In genomic region chr9:109893222-109893621, GRCh38 we compare ENCODE assay signal across 17 cellular contexts.
DNase-seq lines count a peak whose midpoint lies in the region; ATAC-seq and TF ChIP-seq lines count a peak whose summit lies in the region.
"Had no signal": no experiment of that assay in that cellular context is flagged by ENCODE, and none has a peak within 500 bp of the region (broad histone marks: within the 10 kb centered on the region; RNA-seq: fewer than 3 reads in every experiment).

No MANE protein-coding gene starts in this region.

- in situ Hi-C loops in astrocyte of the spinal cord (cut with HindIII; ENCODE audit: low sequenced_read_pairs), result no loop called here

- POLR2A ChIA-PET in SK-N-SH (lab: Yijun Ruan, JAX), result no interaction called here

- H3K4me3 Mint-ChIP-seq in T-helper 2 cell treated with Interferon-gamma antibody and Interleukin-4, amounts not matched to agents 5 μg/mL and 100 μg/mL, for 36 hours, result no peak overlapping the region

- no peak overlapping the region for H3K4me3 ChIP-seq in astrocyte of the spinal cord (ENCODE audit: low read depth, low read length)
- H3K4me3 ChIP-seq in SK-N-SH (ENCODE audit: low read depth in 2 of 2, low read length in 1 of 2), result no peak overlapping the region
- H3K4me3 ChIP-seq: spleen, thoracic aorta had no signal

- CTCF ChIA-PET in SK-N-SH (lab: Yijun Ruan, JAX), result interaction anchor here (1.2 to 1.4 kb wide), 3 partner anchors 10 to 260 kb away, joined by 3 to 13 read pairs (median 3); no protein-coding TSS in a partner anchor

- no peak overlapping the region for H3K9ac ChIP-seq in SK-N-SH

- H3K27ac Mint-ChIP-seq in T-helper 2 cell treated with Interferon-gamma antibody and Interleukin-4, amounts not matched to agents 5 μg/mL and 100 μg/mL, for 36 hours, result no peak overlapping the region

- peak overlapping the region in 1 of 2 experiments; percentile 80; a peak in 1 of 4 replicates for H3K27ac ChIP-seq in SK-N-SH (ENCODE audit: low read depth in 2 of 2, low read length in 1 of 2)
- H3K27ac ChIP-seq: C4-2B, spleen, thoracic aorta had no signal

- no peak overlapping the region for H2AFZ ChIP-seq in SK-N-SH (ENCODE audit: low read depth)

- no peaks in the 10 kb centered on the region for H3K9me3 Mint-ChIP-seq in T-helper 2 cell treated with Interferon-gamma antibody and Interleukin-4, amounts not matched to agents 5 μg/mL and 100 μg/mL, for 36 hours

- H3K36me3 ChIP-seq in SK-N-SH (replicated peaks in 1 of 2; ENCODE audit: control insufficient read depth in 1 of 2, insufficient read depth in 2 of 2, low read length in 1 of 2), result no peaks in the 10 kb centered on the region
- H3K36me3 ChIP-seq: spleen had no signal

- H4K20me1 ChIP-seq in SK-N-SH (ENCODE audit: insufficient read depth), result no peaks in the 10 kb centered on the region

- H3F3A ChIP-seq in SK-N-SH (replicated peaks; ENCODE audit: insufficient read depth), result peaks cover 19% of the 10 kb centered on the region

- H3K9me3 ChIP-seq in SK-N-SH, result no peaks in the 10 kb centered on the region
- H3K9me3 ChIP-seq: spleen, thoracic aorta had no signal

- TF ChIP-seq EP300 in SK-N-SH (IDR thresholded peaks at IDR 0.05; ENCODE audit: borderline replicate concordance in 1 of 2, low read depth in 1 of 2, low read length in 1 of 2), result no peak

- ATAC-seq in GM18868 (IDR thresholded peaks at IDR 0.05; ENCODE audit: unreplicated experiment), result peak; percentile 46
- ATAC-seq in GM21526 (IDR thresholded peaks at IDR 0.05; ENCODE audit: low FRiP score, unreplicated experiment), result peak; percentile 53
- peak; percentile 52 for ATAC-seq in HG03175 (IDR thresholded peaks at IDR 0.05; ENCODE audit: unreplicated experiment)
- ATAC-seq: SK-N-SH treated with all-trans-retinoic acid at 6 μM for 48 hours had no signal

- no peak for TF ChIP-seq RAD21 in SK-N-SH (IDR thresholded peaks at IDR 0.05; ENCODE audit: low read length)

- DNase-seq in astrocyte of the spinal cord (ENCODE audit: low read depth, low spot score) (peak; percentile 62), T-helper 9 cell (no peak), SK-N-SH (no peak)
- no peak for DNase-seq in T-helper 2 cell treated with Interferon-gamma antibody and Interleukin-4, amounts not matched to agents 5 μg/mL and 100 μg/mL, for 36 hours (ENCODE audit: low spot score)
- DNase-seq in activated CD4-positive, alpha-beta T cell treated with anti-CD3 and anti-CD28 coated beads, Interleukin-2, amount 50 U/mL, for 4 hours, result no peak
- DNase-seq: activated CD4-positive, alpha-beta T cell treated with anti-CD3 and anti-CD28 coated beads for 1 hour; activated effector memory CD4-positive, alpha-beta T cell treated with anti-CD3 and anti-CD28 coated beads, Interleukin-2, amount 50 U/mL, for 16 hours; caudate nucleus; H7; hippocampal formation; spleen had no signal

- 78% methylated on average over 4 of the region's 4 CpGs for WGBS in SK-N-SH (ENCODE audit: low lambda C conversion rate)

- H3K4me2 ChIP-seq in SK-N-SH, result no peak overlapping the region

- H3K27me3 ChIP-seq in SK-N-SH (ENCODE audit: insufficient read depth), result no peaks in the 10 kb centered on the region
- H3K27me3 ChIP-seq: spleen had no signal

- H3K36me3 Mint-ChIP-seq in T-helper 2 cell treated with Interferon-gamma antibody and Interleukin-4, amounts not matched to agents 5 μg/mL and 100 μg/mL, for 36 hours (ENCODE audit: low read depth), result no peaks in the 10 kb centered on the region

- peaks cover 0 to 4% of the 10 kb centered on the region in 2 experiments; a peak in 1 of 4 replicates for H3K4me1 ChIP-seq in SK-N-SH (ENCODE audit: control insufficient read depth in 1 of 2, insufficient read depth in 2 of 2, low read depth in 1 of 2, low read length in 1 of 2)
- H3K4me1 ChIP-seq: spleen had no signal

- no peaks in the 10 kb centered on the region for H3K27me3 Mint-ChIP-seq in T-helper 2 cell treated with Interferon-gamma antibody and Interleukin-4, amounts not matched to agents 5 μg/mL and 100 μg/mL, for 36 hours (ENCODE audit: low read depth)

- H3K9me2 ChIP-seq in SK-N-SH, result no peaks in the 10 kb centered on the region

- peaks cover 56% of the 10 kb centered on the region for H3K4me1 Mint-ChIP-seq in T-helper 2 cell treated with Interferon-gamma antibody and Interleukin-4, amounts not matched to agents 5 μg/mL and 100 μg/mL, for 36 hours (ENCODE audit: low read depth)

- TF ChIP-seq CTCF in astrocyte of the spinal cord (IDR thresholded peaks at IDR 0.05; ENCODE audit: low read depth, low read length) (no peak), SK-N-SH (IDR thresholded peaks at IDR 0.05) (no peak)

- H3K79me2 ChIP-seq in SK-N-SH (ENCODE audit: insufficient read depth), result peaks cover 29% of the 10 kb centered on the region

TF ChIP-seq in SK-N-SH, 30 proteins besides CTCF, POLR2A, EP300 and RAD21:
- TF ChIP-seq ELF1 (IDR thresholded peaks at IDR 0.05) (no peak), PBX3 (IDR thresholded peaks at IDR 0.05) (no peak), FOXM1 (IDR thresholded peaks at IDR 0.05; ENCODE audit: low read depth) (no peak), GATA2 (CRISPR knock-in tag; IDR thresholded peaks at IDR 0.05) (no peak)
